ENCODE assay signal across 8 cellular contexts in genomic region chr14:102524451-102525212, GRCh38. TPM values are rescaled to one million over a fixed set of nuclear protein-coding genes. Genes with fewer than 3 reads are reported as not detected.
DNase-seq lines count a peak whose midpoint lies in the region; ATAC-seq, FAIRE-seq and TF ChIP-seq lines count a peak whose summit lies in the region.

No MANE protein-coding gene starts in this region.

- H3K4me1 Mint-ChIP-seq in WTC11 = peaks cover 20% of the 10 kb centered on the region

- ATAC-seq in GM18873 (IDR thresholded peaks at IDR 0.05; ENCODE audit: low FRiP score, unreplicated experiment) (peak; percentile 99), HG03139 (IDR thresholded peaks at IDR 0.05; ENCODE audit: unreplicated experiment) (peak; percentile 94), WTC11 (peak; percentile 99)

- no peaks in the 10 kb centered on the region for H3K36me3 Mint-ChIP-seq in WTC11

- POLR2A ChIA-PET in WTC11 (lab: Charles Lee) = interaction anchor here (0.6 to 1.3 kb wide), 8 partner anchors 13 to 70 kb away, joined by 3 to 8 read pairs (median 3); no protein-coding TSS in a partner anchor

- peak overlapping the region; percentile 80 for H3K4me3 Mint-ChIP-seq in WTC11

- peak; percentile 90 for TF ChIP-seq CTCF in WTC11 (IDR thresholded peaks at IDR 0.05)

- peak; percentile 60 for FAIRE-seq in islet of Langerhans (lab: Jason Lieb, UNC)

- CTCF ChIA-PET in WTC11 (lab: Charles Lee) = interaction anchor here (0.6 to 3.3 kb wide), 46 partner anchors 9 to 400 kb away, joined by 3 to 26 read pairs (median 4); partner anchors contain the start of gene ANKRD9

- no peaks in the 10 kb centered on the region for H3K9me3 Mint-ChIP-seq in WTC11

- peak overlapping the region; percentile 87 for H3K27ac Mint-ChIP-seq in WTC11

- no peaks in the 10 kb centered on the region; the same call in none of the 2 replicates for H3K27me3 Mint-ChIP-seq in WTC11 (ENCODE audit: low read depth)

- DNase-seq in AG08395 (ENCODE audit: low spot score) (peak; percentile 100), NCI-H2227 (lab: John Stamatoyannopoulos, UW; ENCODE audit: unreplicated experiment) (peak; percentile 98), WTC11 (ENCODE audit: low spot score) (peak; percentile 99)
- peak; percentile 88 for DNase-seq in central memory CD4-positive, alpha-beta T cell
- peak; percentile 94 for DNase-seq in stimulated activated CD4-positive, alpha-beta T cell treated with anti-CD3 and anti-CD28 coated beads, Interleukin-12 subunit alpha, Interleukin-12 subunit beta, amount 100 ng/mL, for 4 hours

TF ChIP-seq in WTC11, 78 proteins besides CTCF, POLR2A, EP300 and RAD21:
- peak; percentile 73 for TF ChIP-seq ETV6 (CRISPR knock-in tag; IDR thresholded peaks at IDR 0.05)
- peak; percentile 87 for TF ChIP-seq TEAD1 (CRISPR knock-in tag; IDR thresholded peaks at IDR 0.05)
- no peak for TF ChIP-seq TP53 (CRISPR knock-in tag; IDR thresholded peaks at IDR 0.05)
- TF ChIP-seq CREM (CRISPR knock-in tag; IDR thresholded peaks at IDR 0.05) = peak; percentile 82
- TF ChIP-seq USF1 (CRISPR knock-in tag; IDR thresholded peaks at IDR 0.05) = peak; percentile 97
- peak; percentile 94 for TF ChIP-seq NFYB (CRISPR knock-in tag; conservative IDR thresholded peaks at IDR 0.05; ENCODE audit: low read depth)
- no peak for TF ChIP-seq E2F4 (CRISPR knock-in tag; IDR thresholded peaks at IDR 0.05; ENCODE audit: borderline replicate concordance, low read depth)
- peak; percentile 14; the same call in 1 of the 2 replicates for TF ChIP-seq SMAD3 (CRISPR knock-in tag; IDR thresholded peaks at IDR 0.05; ENCODE audit: borderline replicate concordance)
- TF ChIP-seq USF2 (CRISPR knock-in tag; IDR thresholded peaks at IDR 0.05) = peak; percentile 95
- TF ChIP-seq GTF2I (CRISPR knock-in tag; conservative IDR thresholded peaks at IDR 0.05) = peak; percentile 84
- 0 out of 2 replicates have a peak, but pooled peaks have one; percentile 89 for TF ChIP-seq KAT7 (CRISPR knock-in tag; IDR thresholded peaks at IDR 0.05; ENCODE audit: borderline replicate concordance)
- TF ChIP-seq ZNF138 (CRISPR knock-in tag; conservative IDR thresholded peaks at IDR 0.05) = no peak
- TF ChIP-seq MAX (CRISPR knock-in tag; IDR thresholded peaks at IDR 0.05) = peak; percentile 34; the same call in 1 of the 2 replicates
- peak; percentile 80 for TF ChIP-seq SP1 (CRISPR knock-in tag; conservative IDR thresholded peaks at IDR 0.05)
- TF ChIP-seq GRHL2 (CRISPR knock-in tag; IDR thresholded peaks at IDR 0.05; ENCODE audit: insufficient replicate concordance, severe bottlenecking) = no peak
- TF ChIP-seq ZNF121 (CRISPR knock-in tag; IDR thresholded peaks at IDR 0.05) = peak; percentile 97
- no peak for TF ChIP-seq ZNF263 (CRISPR knock-in tag; IDR thresholded peaks at IDR 0.05; ENCODE audit: low read depth)
- no peak for TF ChIP-seq ZNF281 (CRISPR knock-in tag; IDR thresholded peaks at IDR 0.05)
- TF ChIP-seq ZNF423 (CRISPR knock-in tag; IDR thresholded peaks at IDR 0.05) = peak; percentile 99
- peak; percentile 90 for TF ChIP-seq HMGXB4 (CRISPR knock-in tag; IDR thresholded peaks at IDR 0.05)

RNA-seq across cellular contexts. Expression of gene ANKRD9, which starts 15.1 kb away (rescaled TPM):
- total RNA-seq in WTC11 (2021) = 55.6 to 63.8 TPM (median 56.6 TPM) in 3 replicates

Comparison
In these comparisons a context has a peak if more than half of its experiments do, and no peak if none do; other contexts are left out.
1. Peak in every context shown above with its lines: DNase-seq and ATAC-seq.